ENCODE assay signal across 9 cellular contexts in the genomic region with DNA sequence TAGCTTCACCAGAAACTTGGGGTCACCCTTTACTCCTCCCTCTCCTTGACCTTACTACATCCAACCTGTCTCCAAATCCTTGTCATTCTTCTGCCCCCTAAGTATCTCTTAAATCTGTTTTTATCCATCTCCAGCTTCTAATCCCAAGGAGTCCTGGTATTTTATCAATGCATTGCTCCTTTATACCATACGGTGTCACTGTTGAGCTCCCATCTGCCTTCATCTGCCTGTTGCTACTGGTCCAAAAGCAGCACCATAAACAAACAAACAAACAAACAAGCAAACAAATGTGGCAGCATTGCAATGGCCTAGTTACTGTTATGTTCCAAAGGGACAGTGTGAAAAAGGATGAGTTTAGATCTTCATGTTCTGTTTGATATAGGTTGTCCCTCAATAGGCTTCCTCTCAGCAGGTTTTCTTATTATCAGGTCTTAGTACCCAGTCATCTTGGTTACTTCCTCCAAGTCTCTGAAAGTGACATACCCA. TPM values are rescaled to one million over a fixed set of nuclear protein-coding genes. Genes with fewer than 3 reads are reported as not detected.
DNase-seq lines count a peak whose midpoint lies in the region; ATAC-seq and TF ChIP-seq lines count a peak whose summit lies in the region.
"Had no signal": no experiment of that assay in that cellular context is flagged by ENCODE, and none has a peak within 500 bp of the region (broad histone marks: within the 10 kb centered on the region; RNA-seq: fewer than 3 reads in every experiment).

No MANE protein-coding gene starts in this region.

- H3K4me1 ChIP-seq in upper lobe of right lung: no peaks in the 10 kb centered on the region

- H3K27ac ChIP-seq in upper lobe of right lung: no peak overlapping the region
- H3K27ac ChIP-seq: BLaER1 had no signal

- no peak overlapping the region for H3K4me3 Mint-ChIP-seq in HFFc6

- TF ChIP-seq CTCF in HFFc6 (IDR thresholded peaks at IDR 0.05) (peak; percentile 84), cardiac fibroblast (IDR thresholded peaks at IDR 0.05; ENCODE audit: low read depth, low read length) (peak; percentile 80), upper lobe of right lung (IDR thresholded peaks at IDR 0.05) (peak; percentile 77)

- no peaks in the 10 kb centered on the region for H3K27me3 ChIP-seq in upper lobe of right lung
- H3K27me3 ChIP-seq: BLaER1 had no signal

- H3K4me3 ChIP-seq in cardiac fibroblast (replicated peaks in 1 of 2; ENCODE audit: low read depth in 2 of 2, low read length in 2 of 2) (no peak overlapping the region), upper lobe of right lung (no peak overlapping the region)
- H3K4me3 ChIP-seq: BLaER1 had no signal

- intact Hi-C loops in upper lobe of right lung (cut with DNase I): no loop called here

- H3K36me3 ChIP-seq in upper lobe of right lung: peaks cover 7% of the 10 kb centered on the region

- H3K4me1 Mint-ChIP-seq in HFFc6 (ENCODE audit: low read depth): peaks cover 9% of the 10 kb centered on the region

- DNase-seq in NCI-H1436 treated with DMSO at 0.1 percent for 48 hours (lab: John Stamatoyannopoulos, UW): peak; percentile 4
- no peak for DNase-seq in NCI-H1436 (lab: John Stamatoyannopoulos, UW)
- peak; percentile 56 for DNase-seq in HFFc6
- DNase-seq in NCI-H748 treated with DMSO at 0.1 percent for 48 hours (lab: John Stamatoyannopoulos, UW): peak; percentile 11
- DNase-seq in cardiac fibroblast (ENCODE audit: low read depth in 2 of 2): peak; percentile 65 to 71
- DNase-seq in left kidney (ENCODE audit: low read depth, low spot score): peak; percentile 68
- DNase-seq in upper lobe of right lung: no peak

- ATAC-seq in upper lobe of right lung: peak; percentile 82
- ATAC-seq in GM21515 (IDR thresholded peaks at IDR 0.05; ENCODE audit: unreplicated experiment): no peak

- no peak overlapping the region for H3K27ac Mint-ChIP-seq in HFFc6

- H3K9me3 Mint-ChIP-seq in HFFc6: no peaks in the 10 kb centered on the region

- no peaks in the 10 kb centered on the region for H3K36me3 Mint-ChIP-seq in HFFc6 (ENCODE audit: low read depth)

- H3K27me3 Mint-ChIP-seq in HFFc6 (ENCODE audit: insufficient read depth): no peaks in the 10 kb centered on the region; the same call in 1 of the 2 replicates

- no peaks in the 10 kb centered on the region for H3K9me3 ChIP-seq in upper lobe of right lung
- H3K9me3 ChIP-seq: BLaER1 had no signal

RNA-seq across cellular contexts. Expression of a gene that starts 34.2 kb away (rescaled TPM):
- 1 to 10 TPM; 1.4 to 2.3 (median 1.6) TPM for total RNA-seq in HFFc6 (2021; fragmentation: NEBNext Ultra II Directional; extraction: Animal tissue kit (Norgen Biotek cat#: 25700))
- total RNA-seq in upper lobe of right lung: 14.5 TPM

RNA-seq across cellular contexts. Expression of a gene that starts 50.0 kb away (rescaled TPM):
- 10 to 100 TPM; 29.0 to 39.3 (median 31.0) TPM for total RNA-seq in HFFc6 (2021; fragmentation: NEBNext Ultra II Directional; extraction: Animal tissue kit (Norgen Biotek cat#: 25700))
- 45.0 TPM for total RNA-seq in upper lobe of right lung

RNA-seq across cellular contexts. Expression of a gene that starts 50.2 kb away (rescaled TPM):
- total RNA-seq in HFFc6 (2021; fragmentation: NEBNext Ultra II Directional; extraction: Animal tissue kit (Norgen Biotek cat#: 25700)): 10 to 100 TPM; 60.9 to 72.4 (median 67.7) TPM
- 36.4 TPM for total RNA-seq in upper lobe of right lung

RNA-seq across cellular contexts. Expression of a gene that starts 57.6 kb away (rescaled TPM):
- total RNA-seq in HFFc6 (2021; fragmentation: NEBNext Ultra II Directional; extraction: Animal tissue kit (Norgen Biotek cat#: 25700)): 10 to 100 TPM; 14.3 to 19.1 (median 17.4) TPM
- total RNA-seq in upper lobe of right lung: 22.0 TPM

Comparison
In these comparisons a context has a peak if more than half of its experiments do, and no peak if none do; other contexts are left out.
1. DNase-seq: peak in NCI-H1436 treated with DMSO at 0.1 percent for 48 hours (single experiment), HFFc6 (single experiment), NCI-H748 treated with DMSO at 0.1 percent for 48 hours (single experiment), cardiac fibroblast (2 of 2) and left kidney (single experiment); none in NCI-H1436 (single experiment) and upper lobe of right lung (single experiment).
2. Peak in every context shown above with its lines, with median percentiles within 50 percentile points of each other: CTCF ChIP-seq.